In the genomic region with DNA sequence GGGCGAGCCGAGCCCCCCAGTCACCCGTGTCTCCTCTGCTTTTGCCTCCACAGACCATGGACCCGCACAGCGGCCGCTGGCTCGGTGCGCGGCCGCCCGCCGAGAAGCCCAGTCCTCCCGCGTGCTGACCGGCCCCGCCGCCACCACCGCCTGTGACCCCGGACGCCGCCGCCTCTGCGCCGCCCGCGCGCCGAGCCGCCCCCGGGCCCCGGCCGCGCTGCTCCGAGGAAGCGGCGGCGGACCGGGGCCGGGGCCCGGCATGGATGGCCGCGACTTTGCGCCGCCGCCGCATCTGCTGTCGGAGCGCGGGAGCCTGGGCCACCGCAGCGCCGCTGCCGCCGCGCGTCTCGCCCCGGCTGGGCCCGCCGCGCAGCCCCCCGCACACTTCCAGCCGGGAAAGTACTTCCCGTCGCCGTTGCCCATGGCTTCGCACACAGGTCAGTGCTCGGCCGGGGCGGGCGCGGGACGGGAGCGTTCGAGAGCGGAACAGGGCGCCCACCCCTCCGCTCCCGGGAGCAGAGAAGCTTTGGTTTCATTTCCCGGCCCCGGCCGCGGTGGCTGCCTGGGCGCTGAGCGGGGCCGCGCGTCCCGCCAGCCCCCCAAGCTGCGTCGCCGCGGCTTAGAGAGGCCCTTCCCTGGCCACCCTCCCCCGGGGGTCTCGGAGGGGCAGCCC, we compare ENCODE assay signal across 9 cellular contexts. TPM values are rescaled to one million over a fixed set of nuclear protein-coding genes. Genes with fewer than 3 reads are reported as not detected.
DNase-seq lines count a peak whose midpoint lies in the region; ATAC-seq and TF ChIP-seq lines count a peak whose summit lies in the region.
"Had no signal": no experiment of that assay in that cellular context is flagged by ENCODE, and none has a peak within 500 bp of the region (broad histone marks: within the 10 kb centered on the region; RNA-seq: fewer than 3 reads in every experiment).

No MANE protein-coding gene starts in this region.

- CTCF ChIA-PET in activated naive CD4-positive, alpha-beta T cell treated with anti-CD3 and anti-CD28 coated beads, Interleukin-2, amount 10 ng/mL, durations not matched to agents 7 days and 5 days (lab: Charles Lee), result no interaction called here

- no peaks in the 10 kb centered on the region for H3K36me3 ChIP-seq in liver (ENCODE audit: control insufficient read depth in 4 of 4, insufficient read depth in 3 of 4, low read depth in 1 of 4, low read length in 3 of 4)
- no peaks in the 10 kb centered on the region for H3K36me3 ChIP-seq in transverse colon

- H3K27ac Mint-ChIP-seq in activated naive CD4-positive, alpha-beta T cell treated with anti-CD3 and anti-CD28 coated beads, Interleukin-2, amount 10 ng/mL, durations not matched to agents 7 days and 5 days, result no peak overlapping the region

- TF ChIP-seq CTCF in liver (IDR thresholded peaks at IDR 0.05; ENCODE audit: low read depth, low read length, missing input control) (no peak), transverse colon (IDR thresholded peaks at IDR 0.05) (no peak)

- no peak for TF ChIP-seq POLR2A in transverse colon (IDR thresholded peaks at IDR 0.05)

- H3K27me3 ChIP-seq in liver (ENCODE audit: control insufficient read depth in 4 of 4, insufficient read depth in 4 of 4, low read length in 3 of 4) (no peaks in the 10 kb centered on the region), transverse colon (peaks cover 9% of the 10 kb centered on the region)

- peak overlapping the region in 1 of 2 donors; percentile 27 for H3K9ac ChIP-seq in liver (ENCODE audit: low read depth in 1 of 2, low read length in 2 of 2)

- no peak for TF ChIP-seq RAD21 in liver (IDR thresholded peaks at IDR 0.05)

- in situ Hi-C loops in transverse colon (cut with MboI; ENCODE audit: low pct_ligation_motif_present in 1 of 4, low pct_unique_long_range_greater_than_20kb in 1 of 4, low sequenced_read_pairs in 3 of 4), result loop anchor here in 2 of 4 donors (10.0 to 25.0 kb wide), 3 partner anchors 65 to 112 kb away; a partner anchor contains a TSS

- H3K27ac ChIP-seq in liver (ENCODE audit: low read depth in 1 of 2, low read length in 2 of 2), result peak overlapping the region; percentile 85 to 88
- peak overlapping the region; percentile 95 to 99 (median 98) for H3K27ac ChIP-seq in transverse colon

- H3K9me3 ChIP-seq in liver (ENCODE audit: control insufficient read depth in 4 of 4, low read length in 3 of 4) (no peaks in the 10 kb centered on the region), transverse colon (no peaks in the 10 kb centered on the region)

- H3K27me3 Mint-ChIP-seq in activated naive CD4-positive, alpha-beta T cell treated with anti-CD3 and anti-CD28 coated beads, Interleukin-2, amount 10 ng/mL, durations not matched to agents 7 days and 5 days, result peaks cover 97% of the 10 kb centered on the region

- ATAC-seq in GM18870 (IDR thresholded peaks at IDR 0.05; ENCODE audit: unreplicated experiment), result no peak
- ATAC-seq in GM21360 (IDR thresholded peaks at IDR 0.05; ENCODE audit: unreplicated experiment), result no peak

- DNase-seq in activated naive CD4-positive, alpha-beta T cell treated with anti-CD3 and anti-CD28 coated beads, Interleukin-2, amount 10 ng/mL, durations not matched to agents 7 days and 5 days, result peak; percentile 44
- no peak for DNase-seq in activated naive CD4-positive, alpha-beta T cell treated with anti-CD3 and anti-CD28 coated beads, Interleukin-2, amount 50 U/mL, for 16 hours
- peak; percentile 66 for DNase-seq in astrocyte of the hippocampus (ENCODE audit: low read depth, low spot score)
- no peak for DNase-seq in transverse colon
- DNase-seq in NCI-H187 treated with DMSO at 0.1 percent for 48 hours (lab: John Stamatoyannopoulos, UW), result no peak

- H3K4me3 ChIP-seq in liver (ENCODE audit: low read depth in 1 of 3, low read length in 3 of 3), result peak overlapping the region; percentile 59 to 94 (median 65)
- peak overlapping the region; percentile 62 to 85 (median 78) for H3K4me3 ChIP-seq in transverse colon

- H3K9me3 Mint-ChIP-seq in activated naive CD4-positive, alpha-beta T cell treated with anti-CD3 and anti-CD28 coated beads, Interleukin-2, amount 10 ng/mL, durations not matched to agents 7 days and 5 days, result no peaks in the 10 kb centered on the region
- H3K9me3 Mint-ChIP-seq: activated naive CD4-positive, alpha-beta T cell treated with anti-CD3 and anti-CD28 coated beads, Interleukin-2, amount 50 U/mL, for 24 hours had no signal

- no peak for TF ChIP-seq EP300 in transverse colon (IDR thresholded peaks at IDR 0.05; ENCODE audit: low read depth)

- under 1% methylated on average over 95 of the region's 95 CpGs for WGBS in liver
- 0% methylated on average over 17 of the region's 95 CpGs; no CpG with 5 or more reads in 1 of the 2 donors for WGBS in transverse colon (ENCODE audit: low coverage in 1 of 2), 2 donors

- peaks cover 10 to 36% (median 22%) of the 10 kb centered on the region in 4 donors for H3K4me1 ChIP-seq in liver (ENCODE audit: control insufficient read depth in 4 of 4, insufficient read depth in 4 of 4, low read length in 3 of 4)
- H3K4me1 ChIP-seq in transverse colon, result peaks cover 15 to 58% (median 41%) of the 10 kb centered on the region in 4 donors

- peak overlapping the region; percentile 71 for H3K4me3 Mint-ChIP-seq in activated naive CD4-positive, alpha-beta T cell treated with anti-CD3 and anti-CD28 coated beads, Interleukin-2, amount 10 ng/mL, durations not matched to agents 7 days and 5 days

- peaks cover 19% of the 10 kb centered on the region for H3K4me1 Mint-ChIP-seq in activated naive CD4-positive, alpha-beta T cell treated with anti-CD3 and anti-CD28 coated beads, Interleukin-2, amount 10 ng/mL, durations not matched to agents 7 days and 5 days

- H3K36me3 Mint-ChIP-seq in activated naive CD4-positive, alpha-beta T cell treated with anti-CD3 and anti-CD28 coated beads, Interleukin-2, amount 10 ng/mL, durations not matched to agents 7 days and 5 days, result peaks cover 6% of the 10 kb centered on the region

- intact Hi-C loops in transverse colon (cut with DNase I; ENCODE audit: low total_unique reads), result loop anchor here (5.0 to 10.0 kb wide), 2 partner anchors 105 to 1058 kb away; a partner anchor contains a TSS

TF ChIP-seq in liver, 16 proteins besides CTCF, POLR2A, EP300 and RAD21 (continues in another document):
- TF ChIP-seq RXRA (IDR thresholded peaks at IDR 0.05) (no peak), HNF4G (IDR thresholded peaks at IDR 0.05) (no peak), TAF1 (conservative IDR thresholded peaks at IDR 0.05) (no peak), JUND (IDR thresholded peaks at IDR 0.05) (no peak), SP1 (IDR thresholded peaks at IDR 0.05) (no peak), FOXA1 (IDR thresholded peaks at IDR 0.05) (no peak), EGR1 (IDR thresholded peaks at IDR 0.05; ENCODE audit: low read depth in 2 of 2) (no peak), HNF4A (conservative IDR thresholded peaks at IDR 0.05) (no peak), GABPA (IDR thresholded peaks at IDR 0.05 in 1 of 2, conservative IDR thresholded peaks at IDR 0.05 in 1 of 2) (no peak), NR2F2 (IDR thresholded peaks at IDR 0.05) (no peak), YY1 (IDR thresholded peaks at IDR 0.05) (no peak), FOXA2 (IDR thresholded peaks at IDR 0.05) (no peak)
- TF ChIP-seq, protein P1, sequence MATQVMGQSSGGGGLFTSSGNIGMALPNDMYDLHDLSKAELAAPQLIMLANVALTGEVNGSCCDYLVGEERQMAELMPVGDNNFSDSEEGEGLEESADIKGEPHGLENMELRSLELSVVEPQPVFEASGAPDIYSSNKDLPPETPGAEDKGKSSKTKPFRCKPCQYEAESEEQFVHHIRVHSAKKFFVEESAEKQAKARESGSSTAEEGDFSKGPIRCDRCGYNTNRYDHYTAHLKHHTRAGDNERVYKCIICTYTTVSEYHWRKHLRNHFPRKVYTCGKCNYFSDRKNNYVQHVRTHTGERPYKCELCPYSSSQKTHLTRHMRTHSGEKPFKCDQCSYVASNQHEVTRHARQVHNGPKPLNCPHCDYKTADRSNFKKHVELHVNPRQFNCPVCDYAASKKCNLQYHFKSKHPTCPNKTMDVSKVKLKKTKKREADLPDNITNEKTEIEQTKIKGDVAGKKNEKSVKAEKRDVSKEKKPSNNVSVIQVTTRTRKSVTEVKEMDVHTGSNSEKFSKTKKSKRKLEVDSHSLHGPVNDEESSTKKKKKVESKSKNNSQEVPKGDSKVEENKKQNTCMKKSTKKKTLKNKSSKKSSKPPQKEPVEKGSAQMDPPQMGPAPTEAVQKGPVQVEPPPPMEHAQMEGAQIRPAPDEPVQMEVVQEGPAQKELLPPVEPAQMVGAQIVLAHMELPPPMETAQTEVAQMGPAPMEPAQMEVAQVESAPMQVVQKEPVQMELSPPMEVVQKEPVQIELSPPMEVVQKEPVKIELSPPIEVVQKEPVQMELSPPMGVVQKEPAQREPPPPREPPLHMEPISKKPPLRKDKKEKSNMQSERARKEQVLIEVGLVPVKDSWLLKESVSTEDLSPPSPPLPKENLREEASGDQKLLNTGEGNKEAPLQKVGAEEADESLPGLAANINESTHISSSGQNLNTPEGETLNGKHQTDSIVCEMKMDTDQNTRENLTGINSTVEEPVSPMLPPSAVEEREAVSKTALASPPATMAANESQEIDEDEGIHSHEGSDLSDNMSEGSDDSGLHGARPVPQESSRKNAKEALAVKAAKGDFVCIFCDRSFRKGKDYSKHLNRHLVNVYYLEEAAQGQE (IDR thresholded peaks at IDR 0.05), result no peak
- TF ChIP-seq, protein P2, sequence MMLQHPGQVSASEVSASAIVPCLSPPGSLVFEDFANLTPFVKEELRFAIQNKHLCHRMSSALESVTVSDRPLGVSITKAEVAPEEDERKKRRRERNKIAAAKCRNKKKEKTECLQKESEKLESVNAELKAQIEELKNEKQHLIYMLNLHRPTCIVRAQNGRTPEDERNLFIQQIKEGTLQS (IDR thresholded peaks at IDR 0.05), result no peak
- TF ChIP-seq, protein P3, sequence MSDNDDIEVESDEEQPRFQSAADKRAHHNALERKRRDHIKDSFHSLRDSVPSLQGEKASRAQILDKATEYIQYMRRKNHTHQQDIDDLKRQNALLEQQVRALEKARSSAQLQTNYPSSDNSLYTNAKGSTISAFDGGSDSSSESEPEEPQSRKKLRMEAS (IDR thresholded peaks at IDR 0.05), result no peak

RNA-seq across cellular contexts. Expression of a gene that starts 4.4 kb away (rescaled TPM):
- 1 to 10 TPM; 3.2 to 3.9 TPM for total RNA-seq in liver
- 1 to 10 TPM in 1 of 2 donors, under 1 TPM in 1; 0.76 to 1.9 TPM for polyA plus RNA-seq in liver
- total RNA-seq in transverse colon, result 100 to 1,000 TPM in 1 of 4 donors, 10 to 100 TPM in 2, 1 to 10 TPM in 1; 8.7 to 133 (median 12.4) TPM

Comparison
In these comparisons a context has a peak if more than half of its experiments do, and no peak if none do; other contexts are left out.
1. DNase-seq: peak in activated naive CD4-positive, alpha-beta T cell treated with anti-CD3 and anti-CD28 coated beads, Interleukin-2, amount 10 ng/mL, durations not matched to agents 7 days and 5 days (single experiment) and astrocyte of the hippocampus (single experiment); none in activated naive CD4-positive, alpha-beta T cell treated with anti-CD3 and anti-CD28 coated beads, Interleukin-2, amount 50 U/mL, for 16 hours (single experiment), transverse colon (single experiment) and NCI-H187 treated with DMSO at 0.1 percent for 48 hours (single experiment).